In genomic region chr2:201122276-201122675, GRCh38 we compare ENCODE assay signal across 12 cellular contexts. TPM values are rescaled to one million over a fixed set of nuclear protein-coding genes. Genes with fewer than 3 reads are reported as not detected.
A peak's percentile ranks its signal among the peaks of the same experiment; 100 is the strongest.
DNase-seq lines count a peak whose midpoint lies in the region; ATAC-seq, FAIRE-seq and TF ChIP-seq lines count a peak whose summit lies in the region.
"Had no signal": no experiment of that assay in that cellular context is flagged by ENCODE, and none has a peak within 500 bp of the region (broad histone marks: within the 10 kb centered on the region; RNA-seq: fewer than 3 reads in every experiment).

No MANE protein-coding gene starts in this region.

- no peak for ATAC-seq in activated T-cell treated with anti-CD3 and anti-CD28 coated beads, Interleukin-2, amount 50 U/mL, for 72 hours (replicated peaks in 1 of 2)
- ATAC-seq in activated T-helper 17 cell treated with anti-CD3 and anti-CD28 coated beads, Interleukin-2, amount 50 U/mL, for 72 hours (replicated peaks) = peak; percentile 16
- no peak for ATAC-seq in pancreas
- ATAC-seq: HCT116 had no signal

- H3K27me3 ChIP-seq in pancreas = no peaks in the 10 kb centered on the region
- H3K27me3 ChIP-seq: cardiac muscle cell had no signal

- H3K4me1 ChIP-seq in pancreas = peaks cover 31 to 55% (median 48%) of the 10 kb centered on the region in 3 donors

- no peak for TF ChIP-seq CTCF in glutamatergic neuron (IDR thresholded peaks at IDR 0.05; ENCODE audit: partially characterized antibody, unreplicated experiment)
- no peak for TF ChIP-seq CTCF in pancreas (IDR thresholded peaks at IDR 0.05)

- H3K36me3 Mint-ChIP-seq in activated T-cell treated with anti-CD3 and anti-CD28 coated beads, Interleukin-2, amount 50 U/mL, for 72 hours (ENCODE audit: insufficient read depth in 2 of 2) = peaks cover 36 to 43% of the 10 kb centered on the region in 2 donors
- H3K36me3 Mint-ChIP-seq in activated T-helper 17 cell treated with anti-CD3 and anti-CD28 coated beads, Interleukin-2, amount 50 U/mL, for 72 hours (ENCODE audit: low read depth) = peaks cover 97% of the 10 kb centered on the region
- no peaks in the 10 kb centered on the region for H3K36me3 Mint-ChIP-seq in glutamatergic neuron (ENCODE audit: unreplicated experiment)

- DNase-seq in activated T-cell treated with anti-CD3 and anti-CD28 coated beads, Interleukin-2, amount 50 U/mL, for 72 hours = no peak
- DNase-seq in activated T-cell treated with anti-CD3 and anti-CD28 coated beads, Interleukin-2, amount 50 U/mL, for 48 hours = no peak
- DNase-seq in glutamatergic neuron = peak; percentile 39
- DNase-seq in substantia nigra (lab: John Stamatoyannopoulos, UW) = no peak
- DNase-seq in pancreas = no peak
- no peak for DNase-seq in islet precursor cell
- no peak for DNase-seq in NCI-H2196 (lab: John Stamatoyannopoulos, UW; ENCODE audit: unreplicated experiment)
- DNase-seq: NCI-H2081 treated with DMSO at 0.1 percent for 48 hours had no signal

- H3K9me3 Mint-ChIP-seq in activated T-cell treated with anti-CD3 and anti-CD28 coated beads, Interleukin-2, amount 50 U/mL, for 72 hours = no peaks in the 10 kb centered on the region
- no peaks in the 10 kb centered on the region for H3K9me3 Mint-ChIP-seq in activated T-helper 17 cell treated with anti-CD3 and anti-CD28 coated beads, Interleukin-2, amount 50 U/mL, for 72 hours
- peaks cover 4% of the 10 kb centered on the region for H3K9me3 Mint-ChIP-seq in glutamatergic neuron (ENCODE audit: unreplicated experiment)

- no peaks in the 10 kb centered on the region for H3K27me3 Mint-ChIP-seq in activated T-cell treated with anti-CD3 and anti-CD28 coated beads, Interleukin-2, amount 50 U/mL, for 72 hours (ENCODE audit: low read depth)
- no peaks in the 10 kb centered on the region for H3K27me3 Mint-ChIP-seq in activated T-helper 17 cell treated with anti-CD3 and anti-CD28 coated beads, Interleukin-2, amount 50 U/mL, for 72 hours
- peaks cover 2% of the 10 kb centered on the region for H3K27me3 Mint-ChIP-seq in glutamatergic neuron (ENCODE audit: unreplicated experiment)

- no peak for FAIRE-seq in pancreas (lab: Jason Lieb, UNC)
- FAIRE-seq: urothelium cell line had no signal

- H3K27ac ChIP-seq in substantia nigra (ENCODE audit: low read depth, low read length, poor library complexity, severe bottlenecking) = peak overlapping the region; percentile 14
- peak overlapping the region in 2 of 4 donors; percentile 74 to 78 for H3K27ac ChIP-seq in pancreas
- H3K27ac ChIP-seq: cardiac muscle cell had no signal

- no peak overlapping the region for H3K4me3 ChIP-seq in pancreas
- H3K4me3 ChIP-seq: cardiac muscle cell had no signal

- H3K9me3 ChIP-seq in pancreas = no peaks in the 10 kb centered on the region

- peaks cover 59% of the 10 kb centered on the region for H3K4me1 Mint-ChIP-seq in activated T-cell treated with anti-CD3 and anti-CD28 coated beads, Interleukin-2, amount 50 U/mL, for 72 hours (ENCODE audit: low read depth)
- peaks cover 33% of the 10 kb centered on the region for H3K4me1 Mint-ChIP-seq in activated T-helper 17 cell treated with anti-CD3 and anti-CD28 coated beads, Interleukin-2, amount 50 U/mL, for 72 hours
- peaks cover 45% of the 10 kb centered on the region for H3K4me1 Mint-ChIP-seq in glutamatergic neuron (ENCODE audit: low read depth, unreplicated experiment)

- no peaks in the 10 kb centered on the region for H3K36me3 ChIP-seq in pancreas
- H3K36me3 ChIP-seq: cardiac muscle cell had no signal

- intact Hi-C loops in pancreas (cut with DNase I) = no loop called here

- WGBS in pancreas, 2 donors = 91 to 100% methylated on average over 1 of the region's 1 CpG

- peak overlapping the region; percentile 98 to 100 for H3K4me3 Mint-ChIP-seq in activated T-cell treated with anti-CD3 and anti-CD28 coated beads, Interleukin-2, amount 50 U/mL, for 72 hours
- H3K4me3 Mint-ChIP-seq in activated T-helper 17 cell treated with anti-CD3 and anti-CD28 coated beads, Interleukin-2, amount 50 U/mL, for 72 hours = peak overlapping the region; percentile 88
- H3K4me3 Mint-ChIP-seq in glutamatergic neuron (ENCODE audit: unreplicated experiment) = peak overlapping the region; percentile 56

- peak overlapping the region; percentile 98 for H3K27ac Mint-ChIP-seq in activated T-cell treated with anti-CD3 and anti-CD28 coated beads, Interleukin-2, amount 50 U/mL, for 72 hours
- H3K27ac Mint-ChIP-seq in activated T-helper 17 cell treated with anti-CD3 and anti-CD28 coated beads, Interleukin-2, amount 50 U/mL, for 72 hours = peak overlapping the region; percentile 93
- peak overlapping the region; percentile 57 for H3K27ac Mint-ChIP-seq in glutamatergic neuron (ENCODE audit: unreplicated experiment)

RNA-seq across cellular contexts. Expression of gene CFLAR, which starts 6.3 kb away (rescaled TPM):
- total RNA-seq in activated T-cell treated with anti-CD3 and anti-CD28 coated beads, Interleukin-2, amount 50 U/mL, for 72 hours = 100 to 1,000 TPM; 232 to 385 TPM
- 100 to 1,000 TPM; 224 to 559 TPM for total RNA-seq in activated T-helper 17 cell treated with anti-CD3 and anti-CD28 coated beads, Interleukin-2, amount 50 U/mL, for 72 hours
- 88.0 TPM for total RNA-seq in glutamatergic neuron (ENCODE audit: unreplicated experiment)
- total RNA-seq in pancreas = 100 to 1,000 TPM in 1 of 6 donors, 10 to 100 TPM in 5; 37.0 to 101 (median 56.6) TPM
- 10 to 100 TPM; 34.6 to 37.1 TPM for polyA plus RNA-seq in pancreas

RNA-seq across cellular contexts. Expression of gene NDUFB3, which starts 50.5 kb away (rescaled TPM):
- 10 to 100 TPM; 52.9 to 59.8 TPM for total RNA-seq in activated T-cell treated with anti-CD3 and anti-CD28 coated beads, Interleukin-2, amount 50 U/mL, for 72 hours
- 10 to 100 TPM; 68.7 to 99.3 TPM for total RNA-seq in activated T-helper 17 cell treated with anti-CD3 and anti-CD28 coated beads, Interleukin-2, amount 50 U/mL, for 72 hours
- total RNA-seq in glutamatergic neuron (ENCODE audit: unreplicated experiment) = 93.9 TPM
- 10 to 100 TPM; 14.8 to 36.7 (median 26.6) TPM for total RNA-seq in pancreas
- polyA plus RNA-seq in pancreas = 10 to 100 TPM; 23.2 to 42.5 TPM

RNA-seq across cellular contexts. Expression of gene HYCC2, which starts 50.8 kb away (rescaled TPM):
- 10 to 100 TPM; 31.5 to 38.0 TPM for total RNA-seq in activated T-cell treated with anti-CD3 and anti-CD28 coated beads, Interleukin-2, amount 50 U/mL, for 72 hours
- total RNA-seq in activated T-helper 17 cell treated with anti-CD3 and anti-CD28 coated beads, Interleukin-2, amount 50 U/mL, for 72 hours = 10 to 100 TPM; 23.8 to 24.5 TPM
- total RNA-seq in glutamatergic neuron (ENCODE audit: unreplicated experiment) (32.8 TPM), pancreas (10 to 100 TPM in 3 of 6 donors, 1 to 10 TPM in 3; 7.2 to 14.5 (median 9.6) TPM)
- polyA plus RNA-seq in pancreas = 1 to 10 TPM; 4.2 to 4.7 TPM
